16 cellular contexts compared by ENCODE assay signal in the genomic region with DNA sequence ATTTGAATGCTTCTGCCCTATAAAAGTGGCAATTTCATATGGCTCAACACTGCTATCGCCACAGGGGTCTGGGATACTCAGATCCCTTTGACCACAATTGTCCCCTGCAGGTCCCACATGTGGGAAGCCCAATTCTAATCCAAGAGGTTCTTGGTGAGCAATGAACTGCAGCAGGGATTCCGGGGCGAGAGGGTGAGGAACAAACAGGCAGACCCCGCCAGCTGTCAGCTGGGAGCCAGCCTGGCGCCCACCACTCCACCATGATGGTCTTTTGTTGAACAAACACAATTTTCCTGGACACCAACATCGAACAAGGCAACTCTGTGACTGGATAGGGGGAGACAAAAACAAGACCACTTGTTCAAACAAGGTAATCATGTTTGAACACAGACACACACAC.
A peak's percentile ranks its signal among the peaks of the same experiment; 100 is the strongest.
DNase-seq lines count a peak whose midpoint lies in the region; ATAC-seq and TF ChIP-seq lines count a peak whose summit lies in the region.
"Had no signal": no experiment of that assay in that cellular context is flagged by ENCODE, and none has a peak within 500 bp of the region (broad histone marks: within the 10 kb centered on the region; RNA-seq: fewer than 3 reads in every experiment).

No MANE protein-coding gene starts in this region.

- H3K27me3 ChIP-seq in Peyer's patch (no peaks in the 10 kb centered on the region), gastroesophageal sphincter (no peaks in the 10 kb centered on the region), tibial artery (no peaks in the 10 kb centered on the region)

- H3K36me3 ChIP-seq in Peyer's patch, result no peaks in the 10 kb centered on the region
- H3K36me3 ChIP-seq in gastroesophageal sphincter, result no peaks in the 10 kb centered on the region
- H3K36me3 ChIP-seq in tibial artery, result no peaks in the 10 kb centered on the region
- H3K36me3 ChIP-seq: BLaER1 treated with 17β-estradiol and CSF1 and Interleukin-3, amounts not matched to agents 10 nM and 100 nM had no signal

- ATAC-seq in gastroesophageal sphincter, result no peak
- ATAC-seq: PC-3, Right ventricle myocardium inferior had no signal

- H3K9me3 ChIP-seq in Peyer's patch, result no peaks in the 10 kb centered on the region
- no peaks in the 10 kb centered on the region for H3K9me3 ChIP-seq in gastroesophageal sphincter
- no peaks in the 10 kb centered on the region for H3K9me3 ChIP-seq in tibial artery

- intact Hi-C loops in tibial artery (cut with DNase I; ENCODE audit: low total_unique reads), result no loop called here

- DNase-seq in NCI-H146 (lab: John Stamatoyannopoulos, UW) (peak; percentile 45), NCI-H146 treated with DMSO at 0.1 percent for 48 hours (lab: John Stamatoyannopoulos, UW; ENCODE audit: unreplicated experiment) (no peak), Peyer's patch (peak in 2 of 3 donors; percentile 36 to 39), tibial artery (no peak), Kasumi-1 (lab: John Stamatoyannopoulos, UW) (no peak), NCI-H510A (lab: John Stamatoyannopoulos, UW) (no peak), endothelial cell (ENCODE audit: low spot score) (no peak)
- DNase-seq: NCI-H1048, NCI-H187, NCI-H524 treated with DMSO at 0.1 percent for 48 hours, PC-3 had no signal

- H3K4me1 Mint-ChIP-seq in endothelial cell (ENCODE audit: unreplicated experiment), result no peaks in the 10 kb centered on the region

- TF ChIP-seq CTCF in Peyer's patch (IDR thresholded peaks at IDR 0.05) (no peak), gastroesophageal sphincter (IDR thresholded peaks at IDR 0.05) (no peak), tibial artery (IDR thresholded peaks at IDR 0.05) (no peak), endothelial cell (IDR thresholded peaks at IDR 0.05; ENCODE audit: unreplicated experiment) (no peak)

- 80 to 100% methylated on average over 1 to 2 of the region's 6 CpGs for WGBS in gastroesophageal sphincter (ENCODE audit: low coverage in 1 of 2), 2 donors

- H3K27ac Mint-ChIP-seq in endothelial cell (ENCODE audit: unreplicated experiment), result no peak overlapping the region

- no peaks in the 10 kb centered on the region for H3K9me3 Mint-ChIP-seq in endothelial cell (ENCODE audit: unreplicated experiment)

- TF ChIP-seq POLR2A in Peyer's patch (IDR thresholded peaks at IDR 0.05), result no peak
- TF ChIP-seq POLR2A in gastroesophageal sphincter (IDR thresholded peaks at IDR 0.05), result no peak

- peak overlapping the region in 1 of 4 donors; percentile 86 for H3K27ac ChIP-seq in Peyer's patch
- peak overlapping the region in 3 of 4 donors; percentile 83 to 87 (median 85) for H3K27ac ChIP-seq in gastroesophageal sphincter
- peak overlapping the region; percentile 89 for H3K27ac ChIP-seq in tibial artery
- H3K27ac ChIP-seq: 22Rv1; BLaER1 treated with 17β-estradiol and CSF1 and Interleukin-3, amounts not matched to agents 10 nM and 100 nM; HL-60 had no signal

- H3K4me3 ChIP-seq in Peyer's patch (no peak overlapping the region), gastroesophageal sphincter (no peak overlapping the region), tibial artery (no peak overlapping the region)
- H3K4me3 ChIP-seq: BLaER1 treated with 17β-estradiol and CSF1 and Interleukin-3, amounts not matched to agents 10 nM and 100 nM had no signal

- peaks cover 0 to 22% (median 0%) of the 10 kb centered on the region in 4 donors for H3K4me1 ChIP-seq in Peyer's patch
- peaks cover 0 to 68% (median 23%) of the 10 kb centered on the region in 3 donors for H3K4me1 ChIP-seq in gastroesophageal sphincter
- H3K4me1 ChIP-seq in tibial artery, result peaks cover 0 to 85% (median 54%) of the 10 kb centered on the region in 4 donors

- no peak for TF ChIP-seq EP300 in gastroesophageal sphincter (IDR thresholded peaks at IDR 0.05)

- peaks cover 9% of the 10 kb centered on the region for H3K27me3 Mint-ChIP-seq in endothelial cell (ENCODE audit: unreplicated experiment)

- peaks cover 10% of the 10 kb centered on the region for H3K36me3 Mint-ChIP-seq in endothelial cell (ENCODE audit: low read depth, unreplicated experiment)

- no peak overlapping the region for H3K4me3 Mint-ChIP-seq in endothelial cell (ENCODE audit: unreplicated experiment)

Comparison
In these comparisons a context has a peak if more than half of its experiments do, and no peak if none do; other contexts are left out.
1. DNase-seq: peak in NCI-H146 (single experiment) and Peyer's patch (2 of 3); none in NCI-H146 treated with DMSO at 0.1 percent for 48 hours (single experiment), tibial artery (0 of 2), Kasumi-1 (0 of 2), NCI-H510A (single experiment) and endothelial cell (single experiment).